Comparison of ENCODE assay signal across 23 cellular contexts in the genomic region with DNA sequence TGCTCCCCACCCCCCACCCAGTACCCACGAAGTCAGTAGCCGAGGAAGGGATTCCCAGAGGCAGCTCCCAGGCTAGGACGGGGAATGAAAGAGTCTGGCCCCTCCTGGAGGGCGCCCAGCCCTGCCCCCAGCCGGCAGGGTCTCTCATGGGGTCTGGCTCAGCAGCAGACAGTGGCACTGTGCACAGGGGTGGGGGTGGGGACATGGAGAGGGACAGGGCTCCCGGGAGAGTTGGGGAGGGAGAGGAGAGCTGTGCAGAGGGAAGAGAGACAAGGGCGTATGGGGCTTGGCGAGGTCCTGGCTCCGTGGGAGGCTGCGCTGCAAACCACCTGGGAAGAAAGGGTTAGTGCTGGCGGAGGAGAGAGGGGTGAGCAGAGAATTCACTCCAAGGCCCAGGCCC.
"Had no signal": no experiment of that assay in that cellular context is flagged by ENCODE, and none has a peak within 500 bp of the region (broad histone marks: within the 10 kb centered on the region; RNA-seq: fewer than 3 reads in every experiment).

No MANE protein-coding gene starts in this region.

- H3K4me3 Mint-ChIP-seq: activated CD8-positive, alpha-beta T cell treated with anti-CD3 and anti-CD28 coated beads, Interleukin-2, amount 10 ng/mL, durations not matched to agents 7 days and 5 days; activated naive CD4-positive, alpha-beta T cell treated with anti-CD3 and anti-CD28 coated beads, Interleukin-2, amount 50 U/mL, for 24 hours; activated T-cell treated with anti-CD3 and anti-CD28 coated beads, Interleukin-2, amount 50 U/mL, for 24 hours; activated T-helper 1 cell treated with anti-CD3 and anti-CD28 coated beads, Interleukin-12 subunit alpha, Interleukin-12 subunit beta, Interleukin-2, Interleukin-4 antibody, amounts not matched to agents 30 ng/mL and 10 ng/mL and 1 ng/mL, durations not matched to agents 14 hours and 24 hours and 36 hours; WTC11 had no signal

- H3K4me3 ChIP-seq: PC-9 had no signal

- H3K36me3 Mint-ChIP-seq: activated naive CD4-positive, alpha-beta T cell treated with anti-CD3 and anti-CD28 coated beads, Interleukin-2, amount 50 U/mL, for 24 hours had no signal

- ATAC-seq: activated CD8-positive, alpha-beta T cell treated with anti-CD3 and anti-CD28 coated beads, Interleukin-2, amount 10 ng/mL, durations not matched to agents 7 days and 5 days; WTC11 had no signal

- H3K27ac ChIP-seq: PC-9 had no signal

- DNase-seq: activated CD4-positive, alpha-beta T cell treated with anti-CD3 and anti-CD28 coated beads for 48 hours; activated CD4-positive, alpha-beta T cell treated with anti-CD3 and anti-CD28 coated beads, Interleukin-2, amount 50 U/mL, for 4 hours; activated CD4-positive, CD25-positive, alpha-beta regulatory T cell treated with anti-CD3 and anti-CD28 coated beads, Interleukin-2, amount 50 U/mL, for 72 hours; activated CD8-positive, alpha-beta T cell treated with anti-CD3 and anti-CD28 coated beads, Interleukin-2, amount 10 ng/mL, durations not matched to agents 7 days and 5 days; activated effector memory CD4-positive, alpha-beta T cell treated with Interleukin-2 at 50 U/mL for 16 hours; activated naive CD4-positive, alpha-beta T cell; activated T-cell treated with anti-CD3 and anti-CD28 coated beads, Interleukin-2, amount 50 U/mL, for 24 hours; aorta; central memory CD4-positive, alpha-beta T cell; Karpas-422; MM.1S; NCI-H1105; NCI-H146; NCI-H187 treated with DMSO at 0.1 percent for 48 hours; NCI-H2081 treated with DMSO at 0.1 percent for 48 hours; NCI-H446; NCI-H524; PC-9; SIG-M5; SW 1271 had no signal

- H3K4me2 ChIP-seq: PC-9 had no signal

- H3K27ac Mint-ChIP-seq: activated CD8-positive, alpha-beta T cell treated with anti-CD3 and anti-CD28 coated beads, Interleukin-2, amount 10 ng/mL, durations not matched to agents 7 days and 5 days; activated naive CD4-positive, alpha-beta T cell treated with anti-CD3 and anti-CD28 coated beads, Interleukin-2, amount 50 U/mL, for 24 hours; activated T-cell treated with anti-CD3 and anti-CD28 coated beads, Interleukin-2, amount 50 U/mL, for 24 hours; activated T-helper 1 cell treated with anti-CD3 and anti-CD28 coated beads, Interleukin-12 subunit alpha, Interleukin-12 subunit beta, Interleukin-2, Interleukin-4 antibody, amounts not matched to agents 30 ng/mL and 10 ng/mL and 1 ng/mL, durations not matched to agents 14 hours and 24 hours and 36 hours; WTC11 had no signal

- H3K27me3 Mint-ChIP-seq: activated naive CD4-positive, alpha-beta T cell treated with anti-CD3 and anti-CD28 coated beads, Interleukin-2, amount 50 U/mL, for 24 hours; activated T-cell treated with anti-CD3 and anti-CD28 coated beads, Interleukin-2, amount 50 U/mL, for 24 hours had no signal

- H3K9me3 Mint-ChIP-seq: activated naive CD4-positive, alpha-beta T cell treated with anti-CD3 and anti-CD28 coated beads, Interleukin-2, amount 50 U/mL, for 24 hours; activated T-cell treated with anti-CD3 and anti-CD28 coated beads, Interleukin-2, amount 50 U/mL, for 24 hours; activated T-helper 1 cell treated with anti-CD3 and anti-CD28 coated beads, Interleukin-12 subunit alpha, Interleukin-12 subunit beta, Interleukin-2, Interleukin-4 antibody, amounts not matched to agents 30 ng/mL and 10 ng/mL and 1 ng/mL, durations not matched to agents 14 hours and 24 hours and 36 hours; WTC11 had no signal
